Comparison of ENCODE assay signal across 1 cellular context in the genomic region with DNA sequence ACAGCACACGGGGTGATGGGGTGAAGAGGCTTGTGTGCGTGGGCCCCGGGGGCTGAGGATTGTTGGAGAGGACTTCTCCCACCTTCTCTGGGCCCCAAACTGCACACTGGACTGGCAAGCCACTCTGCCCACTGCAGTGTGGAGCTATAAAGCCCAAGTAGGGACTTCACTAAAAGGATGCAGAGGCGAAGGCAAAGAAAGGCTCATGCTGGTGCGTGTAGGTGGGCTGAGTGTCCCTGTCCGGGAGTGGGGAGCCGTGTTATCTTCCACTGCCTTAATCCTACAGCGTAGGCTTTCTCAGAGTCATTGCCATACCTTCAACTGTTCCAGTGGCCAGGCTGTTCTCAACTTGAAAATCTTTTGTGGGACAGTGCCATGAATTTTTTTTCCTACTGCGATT.
TF ChIP-seq lines count a peak whose summit lies in the region.

No MANE protein-coding gene starts in this region.

TF ChIP-seq in IMR-90, 13 proteins besides CTCF, POLR2A, EP300 and RAD21:
- no peak for TF ChIP-seq BHLHE40 (IDR thresholded peaks at IDR 0.05; ENCODE audit: low read depth, low read length)
- TF ChIP-seq, protein P1, sequence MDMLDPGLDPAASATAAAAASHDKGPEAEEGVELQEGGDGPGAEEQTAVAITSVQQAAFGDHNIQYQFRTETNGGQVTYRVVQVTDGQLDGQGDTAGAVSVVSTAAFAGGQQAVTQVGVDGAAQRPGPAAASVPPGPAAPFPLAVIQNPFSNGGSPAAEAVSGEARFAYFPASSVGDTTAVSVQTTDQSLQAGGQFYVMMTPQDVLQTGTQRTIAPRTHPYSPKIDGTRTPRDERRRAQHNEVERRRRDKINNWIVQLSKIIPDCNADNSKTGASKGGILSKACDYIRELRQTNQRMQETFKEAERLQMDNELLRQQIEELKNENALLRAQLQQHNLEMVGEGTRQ (IDR thresholded peaks at IDR 0.05; ENCODE audit: low read depth, low read length), result no peak
- no peak for TF ChIP-seq SMC3 (IDR thresholded peaks at IDR 0.05; ENCODE audit: low read depth, low read length)
- no peak for TF ChIP-seq FOS (IDR thresholded peaks at IDR 0.05; ENCODE audit: low read depth, low read length)
- TF ChIP-seq CEBPB (IDR thresholded peaks at IDR 0.05; ENCODE audit: low read depth, low read length), result no peak
- no peak for TF ChIP-seq MXI1 (IDR thresholded peaks at IDR 0.05; ENCODE audit: borderline replicate concordance, low read depth, low read length)
- TF ChIP-seq RCOR1 (IDR thresholded peaks at IDR 0.05; ENCODE audit: insufficient replicate concordance, low read length), result no peak
- no peak for TF ChIP-seq NFE2L2 (IDR thresholded peaks at IDR 0.05; ENCODE audit: low read depth, low read length)
